In the genomic region with DNA sequence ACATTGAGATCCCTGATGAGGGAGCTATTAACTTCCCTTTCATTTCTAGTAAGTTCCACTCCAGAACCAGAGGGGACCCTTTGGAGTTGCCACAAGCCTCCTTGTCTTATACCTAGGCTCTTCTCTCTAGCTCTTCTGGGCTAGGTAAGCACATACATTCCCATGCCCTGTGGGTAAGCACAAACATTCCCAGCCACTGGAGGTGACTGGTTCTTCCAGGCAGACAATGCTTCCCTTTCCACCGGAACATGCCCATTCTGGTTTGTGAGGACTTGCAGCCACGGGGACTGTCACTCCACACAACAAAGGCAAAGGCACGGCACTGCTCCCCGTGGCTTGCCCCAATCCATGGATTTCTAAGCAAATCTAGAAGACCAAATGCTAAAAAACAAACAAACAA, we compare ENCODE assay signal across 1 cellular context.
TF ChIP-seq lines count a peak whose summit lies in the region.

No MANE protein-coding gene starts in this region.

TF ChIP-seq in IMR-90, 13 proteins besides CTCF, POLR2A, EP300 and RAD21 (continued from another document):
- TF ChIP-seq, protein P1, sequence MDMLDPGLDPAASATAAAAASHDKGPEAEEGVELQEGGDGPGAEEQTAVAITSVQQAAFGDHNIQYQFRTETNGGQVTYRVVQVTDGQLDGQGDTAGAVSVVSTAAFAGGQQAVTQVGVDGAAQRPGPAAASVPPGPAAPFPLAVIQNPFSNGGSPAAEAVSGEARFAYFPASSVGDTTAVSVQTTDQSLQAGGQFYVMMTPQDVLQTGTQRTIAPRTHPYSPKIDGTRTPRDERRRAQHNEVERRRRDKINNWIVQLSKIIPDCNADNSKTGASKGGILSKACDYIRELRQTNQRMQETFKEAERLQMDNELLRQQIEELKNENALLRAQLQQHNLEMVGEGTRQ (IDR thresholded peaks at IDR 0.05; ENCODE audit: low read depth, low read length) = no peak
- no peak for TF ChIP-seq MXI1 (IDR thresholded peaks at IDR 0.05; ENCODE audit: borderline replicate concordance, low read depth, low read length)
- no peak for TF ChIP-seq SMC3 (IDR thresholded peaks at IDR 0.05; ENCODE audit: low read depth, low read length)
- no peak for TF ChIP-seq BHLHE40 (IDR thresholded peaks at IDR 0.05; ENCODE audit: low read depth, low read length)
